In genomic region chr6:53359843-53360834, GRCh38 we compare ENCODE assay signal across 8 cellular contexts. TPM values are rescaled to one million over a fixed set of nuclear protein-coding genes. Genes with fewer than 3 reads are reported as not detected.
DNase-seq lines count a peak whose midpoint lies in the region; ATAC-seq and TF ChIP-seq lines count a peak whose summit lies in the region.

No MANE protein-coding gene starts in this region.

- DNase-seq in ACHN = peak; percentile 47
- DNase-seq in GM13977 (ENCODE audit: low spot score) = peak; percentile 32
- no peak for DNase-seq in coronary artery (ENCODE audit: low spot score)
- DNase-seq in naive B cell = no peak

- no peaks in the 10 kb centered on the region for H4K20me1 ChIP-seq in OCI-LY3 (ENCODE audit: insufficient read depth, low read length)

- H3K36me3 Mint-ChIP-seq in naive B cell = no peaks in the 10 kb centered on the region

- no peak for ATAC-seq in naive B cell (ENCODE audit: low read depth in 2 of 2)
- ATAC-seq in GM19023 (IDR thresholded peaks at IDR 0.05; ENCODE audit: unreplicated experiment) = no peak
- no peak for ATAC-seq in HG02840 (IDR thresholded peaks at IDR 0.05; ENCODE audit: low FRiP score, unreplicated experiment)
- ATAC-seq in HG03432 (IDR thresholded peaks at IDR 0.05; ENCODE audit: unreplicated experiment) = no peak

- H3K4me3 ChIP-seq in OCI-LY3 (ENCODE audit: low read length) = peak overlapping the region; percentile 78
- peak overlapping the region; percentile 79 for H3K4me3 ChIP-seq in coronary artery

- peaks cover 0 to 7% (median 0%) of the 10 kb centered on the region in 7 donors for H3K9me3 Mint-ChIP-seq in naive B cell

- H3K9ac ChIP-seq in OCI-LY3 (ENCODE audit: low read length) = peak overlapping the region; percentile 96

- no peaks in the 10 kb centered on the region for H3K9me3 ChIP-seq in OCI-LY3 (ENCODE audit: insufficient read depth, low read length)

- H3K27ac ChIP-seq in OCI-LY3 (ENCODE audit: low read length) (peak overlapping the region; percentile 74), coronary artery (peak overlapping the region; percentile 94 to 98)

- in situ Hi-C loops in ACHN (cut with HindIII; ENCODE audit: low pct_ligation_motif_present, low pct_unique_long_range_greater_than_20kb, low sequenced_read_pairs) = no loop called here
- in situ Hi-C loops in GM13977 (cut with MboI; ENCODE audit: low pct_unique_long_range_greater_than_20kb, low sequenced_read_pairs, unreplicated experiment) = no loop called here

- H3K27me3 ChIP-seq in OCI-LY3 (ENCODE audit: low read depth, low read length) = peaks cover 15% of the 10 kb centered on the region; the same call in 1 of the 2 replicates

- peak overlapping the region; percentile 89 for H3K4me2 ChIP-seq in OCI-LY3 (ENCODE audit: low read length)

- no peaks in the 10 kb centered on the region for H3K79me2 ChIP-seq in OCI-LY3 (ENCODE audit: low read length)

- H3K27me3 Mint-ChIP-seq in naive B cell = no peaks in the 10 kb centered on the region

- peak overlapping the region; percentile 95 to 99 (median 97) for H3K27ac Mint-ChIP-seq in naive B cell

- peak overlapping the region; percentile 5; the same call in 1 of the 2 replicates for H2AFZ ChIP-seq in OCI-LY3 (ENCODE audit: low read depth, low read length)

- H3K4me1 Mint-ChIP-seq in naive B cell = peaks cover 43 to 64% (median 61%) of the 10 kb centered on the region in 3 donors

- H3K4me3 Mint-ChIP-seq in naive B cell = peak overlapping the region; percentile 81 to 98 (median 92)

- H3K4me1 ChIP-seq in OCI-LY3 (ENCODE audit: low read length) = peaks cover 19% of the 10 kb centered on the region

- no peak for TF ChIP-seq CTCF in GM13977 (IDR thresholded peaks at IDR 0.05; ENCODE audit: extremely low read depth, insufficient read depth, missing control alignments)
- TF ChIP-seq CTCF in OCI-LY3 (IDR thresholded peaks at IDR 0.05; ENCODE audit: low read depth, low read length) = no peak
- no peak for TF ChIP-seq CTCF in coronary artery (IDR thresholded peaks at IDR 0.05)

- no peaks in the 10 kb centered on the region for H3K36me3 ChIP-seq in OCI-LY3 (replicated peaks; ENCODE audit: low read depth, low read length)

RNA-seq across cellular contexts. Expression of gene ELOVL5, which starts 11.4 kb away (rescaled TPM):
- 100 to 1,000 TPM; 124 to 200 (median 166) TPM for polyA plus RNA-seq in naive B cell (ENCODE audit: low read depth in 6 of 6)

Comparison
In these comparisons a context has a peak if more than half of its experiments do, and no peak if none do; other contexts are left out.
1. DNase-seq: peak in ACHN (single experiment) and GM13977 (single experiment); none in coronary artery (single experiment) and naive B cell (single experiment).